In genomic region chr5:176320577-176320976, GRCh38 we compare ENCODE assay signal across 28 cellular contexts.
"Had no signal": no experiment of that assay in that cellular context is flagged by ENCODE, and none has a peak within 500 bp of the region (broad histone marks: within the 10 kb centered on the region; RNA-seq: fewer than 3 reads in every experiment).

No MANE protein-coding gene starts in this region.

- H3K4me3 Mint-ChIP-seq: activated CD4-positive, alpha-beta memory T cell treated with anti-CD3 and anti-CD28 coated beads, Interleukin-2, amount 10 ng/mL, durations not matched to agents 7 days and 5 days; activated CD4-positive, alpha-beta T cell treated with anti-CD3 and anti-CD28 coated beads, Interleukin-2, amount 10 ng/mL, durations not matched to agents 7 days and 5 days; activated naive CD4-positive, alpha-beta T cell treated with anti-CD3 and anti-CD28 coated beads, Interleukin-2, amount 10 ng/mL, durations not matched to agents 7 days and 5 days; activated naive CD8-positive, alpha-beta T cell treated with anti-CD3 and anti-CD28 coated beads, Interleukin-2, amount 10 ng/mL, durations not matched to agents 7 days and 5 days; activated T-cell treated with anti-CD3 and anti-CD28 coated beads, Interleukin-2, amount 50 U/mL, for 24 hours; activated T-cell treated with anti-CD3 and anti-CD28 coated beads, Interleukin-2, amount 50 U/mL, for 72 hours; brain; central memory CD8-positive, alpha-beta T cell; dendritic cell treated with granulocyte-macrophage colony-stimulating factor and Interleukin-4, amounts not matched to agents 40 ng/mL and 50 ng/mL, for 4 days; endodermal cell; T-cell; WTC11 had no signal

- H3K36me3 Mint-ChIP-seq: activated naive CD4-positive, alpha-beta T cell treated with anti-CD3 and anti-CD28 coated beads, Interleukin-2, amount 50 U/mL, for 72 hours had no signal

- H3K9me3 ChIP-seq: ascending aorta, breast epithelium had no signal

- H3K36me3 ChIP-seq: breast epithelium had no signal

- H3K4me1 ChIP-seq: ascending aorta, breast epithelium had no signal

- H3K27me3 ChIP-seq: ascending aorta, breast epithelium, cardiac muscle cell, dorsolateral prefrontal cortex had no signal

- H3K27me3 Mint-ChIP-seq: activated CD4-positive, alpha-beta memory T cell treated with anti-CD3 and anti-CD28 coated beads, Interleukin-2, amount 10 ng/mL, durations not matched to agents 7 days and 5 days; activated CD4-positive, alpha-beta T cell treated with anti-CD3 and anti-CD28 coated beads, Interleukin-2, amount 10 ng/mL, durations not matched to agents 7 days and 5 days; activated naive CD4-positive, alpha-beta T cell treated with anti-CD3 and anti-CD28 coated beads, Interleukin-2, amount 10 ng/mL, durations not matched to agents 7 days and 5 days; activated naive CD8-positive, alpha-beta T cell treated with anti-CD3 and anti-CD28 coated beads, Interleukin-2, amount 10 ng/mL, durations not matched to agents 7 days and 5 days; activated T-cell treated with anti-CD3 and anti-CD28 coated beads, Interleukin-2, amount 50 U/mL, for 24 hours; brain; central memory CD8-positive, alpha-beta T cell; dendritic cell treated with granulocyte-macrophage colony-stimulating factor and Interleukin-4, amounts not matched to agents 40 ng/mL and 50 ng/mL, for 4 days; T-cell had no signal

- H3K4me1 Mint-ChIP-seq: activated CD4-positive, alpha-beta memory T cell treated with anti-CD3 and anti-CD28 coated beads, Interleukin-2, amount 10 ng/mL, durations not matched to agents 7 days and 5 days; activated naive CD4-positive, alpha-beta T cell treated with anti-CD3 and anti-CD28 coated beads, Interleukin-2, amount 10 ng/mL, durations not matched to agents 7 days and 5 days; brain; central memory CD8-positive, alpha-beta T cell; endodermal cell; T-cell; WTC11 had no signal

- H3K4me3 ChIP-seq: ascending aorta, breast epithelium, cardiac muscle cell, coronary artery, dorsolateral prefrontal cortex had no signal

- DNase-seq: activated CD4-positive, alpha-beta memory T cell treated with anti-CD3 and anti-CD28 coated beads, Interleukin-2, amount 10 ng/mL, durations not matched to agents 7 days and 5 days; activated CD4-positive, alpha-beta T cell treated with anti-CD3 and anti-CD28 coated beads for 1 hour; activated CD4-positive, alpha-beta T cell treated with anti-CD3 and anti-CD28 coated beads for 4 hours; activated CD4-positive, alpha-beta T cell treated with anti-CD3 and anti-CD28 coated beads, Interleukin-2, amount 10 ng/mL, durations not matched to agents 7 days and 5 days; activated CD4-positive, alpha-beta T cell treated with anti-CD3 and anti-CD28 coated beads, Interleukin-2, amount 50 U/mL, for 4 hours; activated CD8-positive, alpha-beta memory T cell treated with anti-CD3 and anti-CD28 coated beads, Interleukin-2, amount 50 U/mL, for 48 hours; activated gamma-delta T cell; activated naive CD4-positive, alpha-beta T cell; activated naive CD4-positive, alpha-beta T cell treated with anti-CD3 and anti-CD28 coated beads, Interleukin-2, amount 10 ng/mL, durations not matched to agents 7 days and 5 days; activated naive CD8-positive, alpha-beta T cell treated with anti-CD3 and anti-CD28 coated beads, Interleukin-2, amount 10 ng/mL, durations not matched to agents 7 days and 5 days; activated T-cell treated with anti-CD3 and anti-CD28 coated beads for 4 hours; activated T-cell treated with anti-CD3 and anti-CD28 coated beads, Interleukin-2, amount 50 U/mL, for 24 hours; activated T-cell treated with anti-CD3 and anti-CD28 coated beads, Interleukin-2, amount 50 U/mL, for 72 hours; dorsolateral prefrontal cortex; effector memory CD4-positive, alpha-beta T cell; endodermal cell; head of caudate nucleus; T-cell; T-helper 2 cell had no signal

- H3K27ac ChIP-seq: ascending aorta, breast epithelium, cardiac muscle cell, coronary artery, dorsolateral prefrontal cortex had no signal

- H3K9me3 Mint-ChIP-seq: activated CD4-positive, alpha-beta memory T cell treated with anti-CD3 and anti-CD28 coated beads, Interleukin-2, amount 10 ng/mL, durations not matched to agents 7 days and 5 days; activated CD4-positive, alpha-beta T cell treated with anti-CD3 and anti-CD28 coated beads, Interleukin-2, amount 10 ng/mL, durations not matched to agents 7 days and 5 days; activated naive CD4-positive, alpha-beta T cell treated with anti-CD3 and anti-CD28 coated beads, Interleukin-2, amount 10 ng/mL, durations not matched to agents 7 days and 5 days; activated naive CD4-positive, alpha-beta T cell treated with anti-CD3 and anti-CD28 coated beads, Interleukin-2, amount 50 U/mL, for 72 hours; activated naive CD8-positive, alpha-beta T cell treated with anti-CD3 and anti-CD28 coated beads, Interleukin-2, amount 10 ng/mL, durations not matched to agents 7 days and 5 days; activated T-cell treated with anti-CD3 and anti-CD28 coated beads, Interleukin-2, amount 50 U/mL, for 24 hours; activated T-cell treated with anti-CD3 and anti-CD28 coated beads, Interleukin-2, amount 50 U/mL, for 72 hours; brain; central memory CD8-positive, alpha-beta T cell; dendritic cell treated with granulocyte-macrophage colony-stimulating factor and Interleukin-4, amounts not matched to agents 40 ng/mL and 50 ng/mL, for 4 days; endodermal cell; T-cell; WTC11 had no signal

- H3K27ac Mint-ChIP-seq: activated CD4-positive, alpha-beta memory T cell treated with anti-CD3 and anti-CD28 coated beads, Interleukin-2, amount 10 ng/mL, durations not matched to agents 7 days and 5 days; activated CD4-positive, alpha-beta T cell treated with anti-CD3 and anti-CD28 coated beads, Interleukin-2, amount 10 ng/mL, durations not matched to agents 7 days and 5 days; activated naive CD4-positive, alpha-beta T cell treated with anti-CD3 and anti-CD28 coated beads, Interleukin-2, amount 10 ng/mL, durations not matched to agents 7 days and 5 days; activated naive CD4-positive, alpha-beta T cell treated with anti-CD3 and anti-CD28 coated beads, Interleukin-2, amount 50 U/mL, for 72 hours; activated naive CD8-positive, alpha-beta T cell treated with anti-CD3 and anti-CD28 coated beads, Interleukin-2, amount 10 ng/mL, durations not matched to agents 7 days and 5 days; activated T-cell treated with anti-CD3 and anti-CD28 coated beads, Interleukin-2, amount 50 U/mL, for 24 hours; activated T-cell treated with anti-CD3 and anti-CD28 coated beads, Interleukin-2, amount 50 U/mL, for 72 hours; dendritic cell treated with granulocyte-macrophage colony-stimulating factor and Interleukin-4, amounts not matched to agents 40 ng/mL and 50 ng/mL, for 4 days; endodermal cell; T-cell; WTC11 had no signal
